In the genomic region with DNA sequence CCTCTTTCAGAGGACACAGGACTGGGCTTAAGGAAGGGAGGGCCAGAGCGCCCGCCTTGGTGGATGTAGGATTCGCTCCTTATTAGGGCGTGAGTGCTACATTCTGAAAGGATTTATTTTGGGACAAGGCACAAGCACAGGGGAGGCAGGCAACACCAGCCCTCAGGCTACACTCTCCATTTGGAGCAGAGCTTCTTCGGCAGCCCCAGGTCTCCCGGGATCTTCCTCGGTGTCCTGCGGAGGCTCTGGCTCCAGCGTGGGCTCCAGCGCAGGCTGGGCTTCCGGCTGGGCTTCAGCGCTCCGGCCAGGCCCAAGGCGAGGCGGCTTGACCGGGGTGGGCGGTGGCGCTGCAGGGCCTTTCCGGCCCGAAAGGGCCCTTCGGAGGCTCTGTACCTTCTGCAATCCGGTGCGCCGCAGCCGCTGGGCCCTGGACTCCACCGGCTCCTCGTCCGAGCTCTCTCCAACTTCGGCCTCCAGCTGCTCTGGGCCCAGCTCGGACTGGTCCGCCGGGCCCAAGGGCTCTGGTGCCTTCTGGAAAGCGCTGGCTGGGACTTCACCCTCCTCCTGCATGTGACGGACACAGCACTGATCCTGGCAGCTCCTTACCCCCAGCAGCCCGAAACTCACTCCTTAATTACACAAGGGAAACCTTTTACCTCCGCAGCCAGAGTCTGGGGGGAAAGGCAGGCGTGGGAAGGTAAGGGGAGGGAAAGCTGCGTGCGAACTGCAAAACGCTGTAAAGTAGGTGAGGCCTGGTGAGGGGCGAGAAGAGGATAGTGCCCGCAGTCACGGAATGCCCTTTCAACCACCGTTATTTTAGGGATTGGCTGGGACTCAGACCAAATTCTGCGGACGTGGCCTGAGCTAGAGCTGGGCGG, we compare ENCODE assay signal across 10 cellular contexts. TPM values are rescaled to one million over a fixed set of nuclear protein-coding genes. Genes with fewer than 3 reads are reported as not detected.
DNase-seq lines count a peak whose midpoint lies in the region; ATAC-seq and TF ChIP-seq lines count a peak whose summit lies in the region.
"Had no signal": no experiment of that assay in that cellular context is flagged by ENCODE, and none has a peak within 500 bp of the region (broad histone marks: within the 10 kb centered on the region; RNA-seq: fewer than 3 reads in every experiment).

No MANE protein-coding gene starts in this region.

- H3K9me3 Mint-ChIP-seq in activated CD4-positive, alpha-beta T cell treated with anti-CD3 and anti-CD28 coated beads, Interleukin-2, amount 10 ng/mL, durations not matched to agents 7 days and 5 days, result no peaks in the 10 kb centered on the region
- no peaks in the 10 kb centered on the region for H3K9me3 Mint-ChIP-seq in chondrocyte (ENCODE audit: low read depth)

- peaks cover 27% of the 10 kb centered on the region for H3K4me1 Mint-ChIP-seq in activated CD4-positive, alpha-beta T cell treated with anti-CD3 and anti-CD28 coated beads, Interleukin-2, amount 10 ng/mL, durations not matched to agents 7 days and 5 days
- H3K4me1 Mint-ChIP-seq in chondrocyte (ENCODE audit: low read depth), result peaks cover 45% of the 10 kb centered on the region

- peak overlapping the region; percentile 70 for H3K27ac Mint-ChIP-seq in activated CD4-positive, alpha-beta T cell treated with anti-CD3 and anti-CD28 coated beads, Interleukin-2, amount 10 ng/mL, durations not matched to agents 7 days and 5 days
- peak overlapping the region; percentile 99 for H3K27ac Mint-ChIP-seq in chondrocyte (ENCODE audit: unreplicated experiment)

- TF ChIP-seq CTCF in chondrocyte (IDR thresholded peaks at IDR 0.05) (peak; percentile 33), transverse colon (IDR thresholded peaks at IDR 0.05) (no peak)

- WGBS in transverse colon (ENCODE audit: low coverage in 1 of 2), 2 donors, result 31% methylated on average over 34 of the region's 47 CpGs; no CpG with 5 or more reads in 1 of the 2 donors

- peaks cover 52% of the 10 kb centered on the region for H3K27me3 Mint-ChIP-seq in activated CD4-positive, alpha-beta T cell treated with anti-CD3 and anti-CD28 coated beads, Interleukin-2, amount 10 ng/mL, durations not matched to agents 7 days and 5 days
- H3K27me3 Mint-ChIP-seq in chondrocyte (ENCODE audit: low read depth), result no peaks in the 10 kb centered on the region

- peak overlapping the region; percentile 37 to 63 (median 54) for H3K4me3 ChIP-seq in transverse colon

- peaks cover 5% of the 10 kb centered on the region for H3K27me3 ChIP-seq in transverse colon

- TF ChIP-seq EP300 in transverse colon (IDR thresholded peaks at IDR 0.05; ENCODE audit: low read depth), result no peak

- no peaks in the 10 kb centered on the region for H3K36me3 ChIP-seq in transverse colon

- POLR2A ChIA-PET in activated CD4-positive, alpha-beta T cell treated with anti-CD3 and anti-CD28 coated beads, Interleukin-2, amount 10 ng/mL, durations not matched to agents 7 days and 5 days (lab: Charles Lee), result interaction anchor here (0.7 kb wide), 1 partner anchor 68 kb away, joined by 5 read pairs; no protein-coding TSS in a partner anchor

- in situ Hi-C loops in transverse colon (cut with MboI; ENCODE audit: low pct_ligation_motif_present in 1 of 4, low pct_unique_long_range_greater_than_20kb in 1 of 4, low sequenced_read_pairs in 3 of 4), result loop anchor here in 1 of 4 donors (25.0 kb wide), 1 partner anchor 282 kb away; a partner anchor contains a TSS

- DNase-seq in activated CD4-positive, alpha-beta T cell treated with anti-CD3 and anti-CD28 coated beads, Interleukin-2, amount 10 ng/mL, durations not matched to agents 7 days and 5 days, result no peak
- DNase-seq in activated CD4-positive, alpha-beta T cell treated with anti-CD3 and anti-CD28 coated beads for 48 hours, result no peak
- DNase-seq in chondrocyte (ENCODE audit: low spot score) (no peak), left lobe of liver (ENCODE audit: low spot score) (peak; percentile 45), transverse colon (peak; percentile 16), DMS53 treated with DMSO at 0.1 percent for 48 hours (lab: John Stamatoyannopoulos, UW; ENCODE audit: unreplicated experiment) (no peak), GOT3 (lab: John Stamatoyannopoulos, UW) (no peak)

- H3K4me3 Mint-ChIP-seq in activated CD4-positive, alpha-beta T cell treated with anti-CD3 and anti-CD28 coated beads, Interleukin-2, amount 10 ng/mL, durations not matched to agents 7 days and 5 days, result peak overlapping the region; percentile 51
- peak overlapping the region; percentile 87 for H3K4me3 Mint-ChIP-seq in chondrocyte (ENCODE audit: unreplicated experiment)

- TF ChIP-seq POLR2A in transverse colon (IDR thresholded peaks at IDR 0.05), result peak; percentile 39

- CTCF ChIA-PET in activated CD4-positive, alpha-beta T cell treated with anti-CD3 and anti-CD28 coated beads, Interleukin-2, amount 10 ng/mL, durations not matched to agents 7 days and 5 days (lab: Charles Lee), result interaction anchor here (1.1 to 2.1 kb wide), 4 partner anchors 34 to 72 kb away, joined by 4 to 8 read pairs (median 5); no protein-coding TSS in a partner anchor

- H3K4me1 ChIP-seq in transverse colon, result peaks cover 10 to 36% (median 26%) of the 10 kb centered on the region in 4 donors

- ATAC-seq in left lobe of liver (peak; percentile 34), GM19351 (IDR thresholded peaks at IDR 0.05; ENCODE audit: unreplicated experiment) (no peak)

- intact Hi-C loops in transverse colon (cut with DNase I; ENCODE audit: low total_unique reads), result loop anchor here (5.0 kb wide), 1 partner anchor 413 kb away; no protein-coding TSS in a partner anchor

- H3K27ac ChIP-seq in transverse colon, result peak overlapping the region; percentile 90 to 96 (median 95)
- H3K27ac ChIP-seq: C4-2B, VCaP had no signal

- no peaks in the 10 kb centered on the region for H3K36me3 Mint-ChIP-seq in activated CD4-positive, alpha-beta T cell treated with anti-CD3 and anti-CD28 coated beads, Interleukin-2, amount 10 ng/mL, durations not matched to agents 7 days and 5 days (ENCODE audit: low read depth)
- H3K36me3 Mint-ChIP-seq in chondrocyte (ENCODE audit: low read depth), result peaks cover 6% of the 10 kb centered on the region

- H3K9me3 ChIP-seq in transverse colon, result no peaks in the 10 kb centered on the region

RNA-seq across cellular contexts. Expression of a gene that starts 1.1 kb away (rescaled TPM):
- total RNA-seq in activated CD4-positive, alpha-beta T cell treated with anti-CD3 and anti-CD28 coated beads, Interleukin-2, amount 10 ng/mL, durations not matched to agents 7 days and 5 days, result 1 to 10 TPM; 1.9 to 2.7 TPM
- 40.9 to 123 TPM (median 120 TPM) in 3 replicates for total RNA-seq in chondrocyte
- total RNA-seq in left lobe of liver, result 6.1 TPM
- 100 to 1,000 TPM in 1 of 4 donors, 10 to 100 TPM in 2, 1 to 10 TPM in 1; 8.2 to 124 (median 31.0) TPM for total RNA-seq in transverse colon

RNA-seq across cellular contexts. Expression of a gene that starts 59.6 kb away (rescaled TPM):
- total RNA-seq in activated CD4-positive, alpha-beta T cell treated with anti-CD3 and anti-CD28 coated beads, Interleukin-2, amount 10 ng/mL, durations not matched to agents 7 days and 5 days, result not detected
- total RNA-seq in chondrocyte, result not detected in 3 replicates
- not detected for total RNA-seq in left lobe of liver
- total RNA-seq in transverse colon, result under 1 TPM in 1 of 4 donors, not detected in 3; 0.48 TPM

Comparison
In these comparisons a context has a peak if more than half of its experiments do, and no peak if none do; other contexts are left out.
1. DNase-seq: peak in left lobe of liver (single experiment) and transverse colon (single experiment); none in activated CD4-positive, alpha-beta T cell treated with anti-CD3 and anti-CD28 coated beads, Interleukin-2, amount 10 ng/mL, durations not matched to agents 7 days and 5 days (single experiment), activated CD4-positive, alpha-beta T cell treated with anti-CD3 and anti-CD28 coated beads for 48 hours (single experiment), chondrocyte (single experiment), DMS53 treated with DMSO at 0.1 percent for 48 hours (single experiment) and GOT3 (single experiment).